In genomic region chr1:31796707-31797106, GRCh38 we compare ENCODE assay signal across 19 cellular contexts. TPM values are rescaled to one million over a fixed set of nuclear protein-coding genes. Genes with fewer than 3 reads are reported as not detected.
A peak's percentile ranks its signal among the peaks of the same experiment; 100 is the strongest.
DNase-seq lines count a peak whose midpoint lies in the region; ATAC-seq and TF ChIP-seq lines count a peak whose summit lies in the region.
"Had no signal": no experiment of that assay in that cellular context is flagged by ENCODE, and none has a peak within 500 bp of the region (broad histone marks: within the 10 kb centered on the region; RNA-seq: fewer than 3 reads in every experiment).

No MANE protein-coding gene starts in this region.

- no peak overlapping the region; the same call in 1 of the 2 replicates for H3K27ac ChIP-seq in GM23248
- H3K27ac ChIP-seq in brain microvascular endothelial cell, result peak overlapping the region; percentile 14
- H3K27ac ChIP-seq in osteoblast (ENCODE audit: low read depth, low read length), result peak overlapping the region; percentile 91
- H3K27ac ChIP-seq: ascending aorta, gastrocnemius medialis, right atrium auricular region, SJCRH30, vagina had no signal

- peaks cover 21% of the 10 kb centered on the region; the same call in 1 of the 2 replicates for H3F3A ChIP-seq in GM23248 (ENCODE audit: insufficient read depth)

- H2AFZ ChIP-seq in GM23248 (no peak overlapping the region), osteoblast (ENCODE audit: low read length) (no peak overlapping the region)

- H3K4me1 ChIP-seq in GM23248 (ENCODE audit: insufficient read depth) (peaks cover 24% of the 10 kb centered on the region), osteoblast (ENCODE audit: insufficient read depth, low read length) (peaks cover 36% of the 10 kb centered on the region)
- H3K4me1 ChIP-seq: gastrocnemius medialis, right atrium auricular region had no signal

- 96 to 97% methylated on average over 7 of the region's 7 CpGs for WGBS in GM23248 (ENCODE audit: low coverage in 1 of 2, low lambda C conversion rate in 2 of 2, missing lambda C conversion rate in 2 of 2), 2 experiments

- in situ Hi-C loops in GM23248 (cut with MboI) (no loop called here), brain microvascular endothelial cell (cut with HindIII; ENCODE audit: low pct_ligation_motif_present, low sequenced_read_pairs) (no loop called here)

- H3K9ac ChIP-seq in GM23248, result peak overlapping the region; percentile 71

- H3K27me3 ChIP-seq in GM23248 (replicated peaks; ENCODE audit: insufficient read depth), result no peaks in the 10 kb centered on the region
- H3K27me3 ChIP-seq in brain microvascular endothelial cell (replicated peaks), result no peaks in the 10 kb centered on the region
- no peaks in the 10 kb centered on the region for H3K27me3 ChIP-seq in osteoblast (ENCODE audit: insufficient read depth, low read length)
- H3K27me3 ChIP-seq: ascending aorta, right atrium auricular region, vagina had no signal

- CTCF ChIA-PET in AG04449 (lab: Yijun Ruan, JAX), result interaction anchor here (0.7 to 6.1 kb wide), 6 partner anchors 8 to 167 kb away, joined by 3 to 63 read pairs (median 5); partner anchors contain the start of gene PTP4A2

- H3K4me2 ChIP-seq in GM23248 (ENCODE audit: unreplicated experiment) (peak overlapping the region; percentile 87), osteoblast (ENCODE audit: insufficient read depth, low read length) (peak overlapping the region; percentile 91)

- no peaks in the 10 kb centered on the region for H4K20me1 ChIP-seq in GM23248 (ENCODE audit: insufficient read depth)
- H4K20me1 ChIP-seq in osteoblast (ENCODE audit: insufficient read depth, low read length), result peaks cover 35% of the 10 kb centered on the region

- ATAC-seq in GM19463 (IDR thresholded peaks at IDR 0.05; ENCODE audit: unreplicated experiment) (no peak), left ventricle myocardium superior (no peak)
- ATAC-seq: activated CD4-positive, CD25-positive, alpha-beta regulatory T cell treated with anti-CD3 and anti-CD28 coated beads, Interleukin-2, amount 50 U/mL, for 24 hours; activated CD8-positive, alpha-beta memory T cell treated with anti-CD3 and anti-CD28 coated beads, Interleukin-2, amount 10 ng/mL, durations not matched to agents 7 days and 5 days; gastrocnemius medialis; mucosa of descending colon had no signal

- H3K36me3 ChIP-seq in GM23248 (ENCODE audit: low read depth) (no peaks in the 10 kb centered on the region), brain microvascular endothelial cell (replicated peaks) (peaks cover 34% of the 10 kb centered on the region), osteoblast (ENCODE audit: insufficient read depth, low read length) (peaks cover 49% of the 10 kb centered on the region)
- H3K36me3 ChIP-seq: ascending aorta, gastrocnemius medialis, right atrium auricular region, SJCRH30, vagina had no signal

- no peak for DNase-seq in AG04449 (ENCODE audit: low read depth, low spot score)
- no peak for DNase-seq in GM23248
- DNase-seq in brain microvascular endothelial cell, result no peak
- peak; percentile 37 for DNase-seq in osteoblast (ENCODE audit: insufficient read length, low spot score, missing footprints)
- DNase-seq in dedifferentiated amniotic fluid mesenchymal stem cell (ENCODE audit: extremely low spot score), result no peak
- no peak for DNase-seq in stimulated activated CD4-positive, alpha-beta T cell treated with anti-CD3 and anti-CD28 coated beads, Interleukin-4, amount 100 ng/mL, for 24 hours
- DNase-seq in left ventricle myocardium superior, result no peak
- DNase-seq: activated CD8-positive, alpha-beta memory T cell treated with anti-CD3 and anti-CD28 coated beads, Interleukin-2, amount 10 ng/mL, durations not matched to agents 7 days and 5 days; activated effector memory CD4-positive, alpha-beta T cell treated with anti-CD3 and anti-CD28 coated beads, Interleukin-2, amount 50 U/mL, for 16 hours; gastrocnemius medialis; GDM1; mucosa of descending colon; NCI-H526 treated with DMSO at 0.1 percent for 48 hours had no signal

- POLR2A ChIA-PET in AG04449 (lab: Yijun Ruan, JAX), result no interaction called here

- H3K9me3 ChIP-seq in GM23248 (ENCODE audit: low read depth), result no peaks in the 10 kb centered on the region
- no peaks in the 10 kb centered on the region for H3K9me3 ChIP-seq in osteoblast (ENCODE audit: low read depth, low read length)
- H3K9me3 ChIP-seq: ascending aorta, gastrocnemius medialis, mucosa of descending colon, right atrium auricular region, SJCRH30, vagina had no signal

- TF ChIP-seq CTCF in AG04449 (IDR thresholded peaks at IDR 0.05; ENCODE audit: insufficient read depth, low read length, missing control alignments) (no peak), brain microvascular endothelial cell (IDR thresholded peaks at IDR 0.05; ENCODE audit: low read depth, low read length, missing control alignments) (no peak), osteoblast (IDR thresholded peaks at IDR 0.05; ENCODE audit: extremely low read depth, low read depth, low read length) (no peak)

- intact Hi-C loops in left ventricle myocardium superior (cut with micrococcal nuclease), result no loop called here

- H3K4me3 ChIP-seq in AG04449 (ENCODE audit: low read depth, low read length) (peak overlapping the region; percentile 93), GM23248 (peak overlapping the region; percentile 70), brain microvascular endothelial cell (ENCODE audit: low read depth, low read length) (peak overlapping the region; percentile 93), osteoblast (ENCODE audit: insufficient read depth, low read length) (peak overlapping the region; percentile 97)
- H3K4me3 ChIP-seq: ascending aorta, gastrocnemius medialis, mucosa of descending colon, right atrium auricular region, SJCRH30, vagina had no signal

- H3K79me2 ChIP-seq in GM23248 (ENCODE audit: insufficient read depth) (peaks cover 33% of the 10 kb centered on the region), osteoblast (ENCODE audit: insufficient read depth, low read length) (peaks cover 57% of the 10 kb centered on the region)

- H3K9me2 ChIP-seq in GM23248 (ENCODE audit: insufficient read depth), result no peaks in the 10 kb centered on the region

RNA-seq across cellular contexts. Expression of gene SPOCD1, which starts 19.1 kb away (rescaled TPM):
- total RNA-seq in GM23248 (2014; rRNA removed; shearing (Covaris generic)), result 36.8 and 43.0 TPM in 2 replicates
- 27.8 and 27.9 TPM in 2 replicates for polyA plus RNA-seq in GM23248 (2016; fragmentation: Nextera tagmentation; extraction: Ambion mirVana)
- total RNA-seq in osteoblast (58.6 and 67.8 TPM in 2 replicates), left ventricle myocardium superior (not detected)
- total RNA-seq: activated CD8-positive, alpha-beta memory T cell treated with anti-CD3 and anti-CD28 coated beads, Interleukin-2, amount 10 ng/mL, durations not matched to agents 7 days and 5 days; gastrocnemius medialis had no signal

RNA-seq across cellular contexts. Expression of gene ADGRB2, which starts 32.6 kb away (rescaled TPM):
- 3.6 and 3.9 TPM in 2 replicates for total RNA-seq in GM23248 (2014; rRNA removed; shearing (Covaris generic))
- polyA plus RNA-seq in GM23248 (2016; fragmentation: Nextera tagmentation; extraction: Ambion mirVana), result 0.51 and 1.3 TPM in 2 replicates
- total RNA-seq in osteoblast (5.8 and 7.4 TPM in 2 replicates), left ventricle myocardium superior (10.0 TPM)

Comparison
In these comparisons a context has a peak if more than half of its experiments do, and no peak if none do; other contexts are left out.
1. RNA of gene SPOCD1, which starts 19.1 kb away (total RNA-seq): 58.6 to 67.8 TPM in osteoblast and 36.8 to 43.0 TPM in GM23248; not detected in left ventricle myocardium superior (single experiment); every median in the first group is over 10 times any median in the second.
2. Peak in every context shown above with its lines, with median percentiles within 50 percentile points of each other: H3K4me3 ChIP-seq.